In genomic region chr18:13418013-13418710, GRCh38 we compare ENCODE assay signal across 27 cellular contexts.
A peak's percentile ranks its signal among the peaks of the same experiment; 100 is the strongest.
DNase-seq lines count a peak whose midpoint lies in the region; ATAC-seq, FAIRE-seq and TF ChIP-seq lines count a peak whose summit lies in the region.
"Had no signal": no experiment of that assay in that cellular context is flagged by ENCODE, and none has a peak within 500 bp of the region (broad histone marks: within the 10 kb centered on the region; RNA-seq: fewer than 3 reads in every experiment).

No MANE protein-coding gene starts in this region.

- ATAC-seq in T-helper 17 cell: no peak
- peak; percentile 90 for ATAC-seq in HepG2
- no peak for ATAC-seq in HG03565 (IDR thresholded peaks at IDR 0.05; ENCODE audit: unreplicated experiment)
- ATAC-seq: stimulated activated naive CD8-positive, alpha-beta T cell treated with anti-CD3 and anti-CD28 coated beads, Interleukin-15, Interleukin-2, amounts not matched to agents 100 U/mL and 50 U/mL, for 24 hours had no signal

- H3K4me2 ChIP-seq in mammary epithelial cell (ENCODE audit: insufficient read depth, low read depth, low read length): no peak overlapping the region
- H3K4me2 ChIP-seq in HepG2 (ENCODE audit: low read depth, low read length): peak overlapping the region; percentile 77

- H2AFZ ChIP-seq in mammary epithelial cell (ENCODE audit: low read depth, low read length): no peak overlapping the region
- peak overlapping the region; percentile 33 for H2AFZ ChIP-seq in HepG2 (ENCODE audit: low read length)

- no peaks in the 10 kb centered on the region for H3K36me3 ChIP-seq in breast epithelium
- H3K36me3 ChIP-seq in mammary epithelial cell (ENCODE audit: insufficient read depth, low read length): no peaks in the 10 kb centered on the region
- H3K36me3 ChIP-seq in HepG2 (replicated peaks in 1 of 2; ENCODE audit: control insufficient read depth in 1 of 2, insufficient read depth in 2 of 2, low read length in 2 of 2): no peaks in the 10 kb centered on the region
- no peaks in the 10 kb centered on the region for H3K36me3 ChIP-seq in small intestine (ENCODE audit: control insufficient read depth in 2 of 2, insufficient read depth in 2 of 2, low read length in 2 of 2)
- H3K36me3 ChIP-seq: thoracic aorta had no signal

- H3K4me1 ChIP-seq in breast epithelium (no peaks in the 10 kb centered on the region), mammary epithelial cell (ENCODE audit: insufficient read depth, low read length) (no peaks in the 10 kb centered on the region), HepG2 (ENCODE audit: insufficient read depth, low read length) (peaks cover 31% of the 10 kb centered on the region), small intestine (ENCODE audit: control insufficient read depth in 2 of 2, insufficient read depth in 1 of 2, low read depth in 1 of 2, low read length in 1 of 2) (peaks cover 0 to 7% of the 10 kb centered on the region in 2 donors)

- H4K20me1 ChIP-seq in mammary epithelial cell (ENCODE audit: insufficient read depth, low read length) (no peaks in the 10 kb centered on the region), HepG2 (ENCODE audit: insufficient read depth, low read length) (no peaks in the 10 kb centered on the region)

- no peaks in the 10 kb centered on the region for H3K27me3 ChIP-seq in breast epithelium
- H3K27me3 ChIP-seq in mammary epithelial cell (ENCODE audit: insufficient read depth, low read length): no peaks in the 10 kb centered on the region
- H3K27me3 ChIP-seq in HepG2 (ENCODE audit: control insufficient read depth in 1 of 2, insufficient read depth in 2 of 2, low read length in 2 of 2): no peaks in the 10 kb centered on the region
- H3K27me3 ChIP-seq in small intestine (ENCODE audit: control insufficient read depth in 2 of 2, insufficient read depth in 2 of 2, low read length in 2 of 2): no peaks in the 10 kb centered on the region

- FAIRE-seq in HepG2 (lab: Jason Lieb, UNC) (peak; percentile 82), small intestine (lab: Jason Lieb, UNC) (no peak)
- FAIRE-seq: A204.1, islet of Langerhans had no signal

- no peak for TF ChIP-seq POLR2A in breast epithelium (IDR thresholded peaks at IDR 0.05)
- peak; percentile 40 to 50; a peak in 1 of 4 replicates for TF ChIP-seq POLR2A in HepG2 (IDR thresholded peaks at IDR 0.05; ENCODE audit: insufficient read depth in 1 of 2, low read depth in 2 of 2, low read length in 2 of 2)

- intact Hi-C loops in breast epithelium (cut with DNase I; ENCODE audit: low total_unique reads) (loop anchor here (10.0 kb wide), 1 partner anchor 723 kb away; no protein-coding TSS in a partner anchor), mammary epithelial cell (cut with micrococcal nuclease) (no loop called here), HepG2 (cut with micrococcal nuclease; ENCODE audit: unreplicated experiment) (no loop called here)

- POLR2A ChIA-PET in HepG2 (lab: Yijun Ruan, JAX): interaction anchor here (0.6 to 1.9 kb wide), 7 partner anchors 9 to 310 kb away, joined by 3 to 7 read pairs (median 5); no protein-coding TSS in a partner anchor

- WGBS in mammary epithelial cell (ENCODE audit: low coverage, missing lambda C conversion rate): 51% methylated on average over 8 of the region's 11 CpGs
- 10% methylated on average over 5 of the region's 11 CpGs for WGBS in HepG2 (ENCODE audit: low lambda C conversion rate)
- 18 to 55% (median 38%) methylated on average over 11 of the region's 11 CpGs for WGBS in small intestine, 3 donors

- H3K9me3 ChIP-seq in breast epithelium: no peaks in the 10 kb centered on the region
- H3K9me3 ChIP-seq in mammary epithelial cell (replicated peaks; ENCODE audit: insufficient read depth, low read length): peaks cover 40% of the 10 kb centered on the region
- H3K9me3 ChIP-seq in T-helper 17 cell (ENCODE audit: control insufficient read depth, low read length, poor library complexity, severe bottlenecking): no peaks in the 10 kb centered on the region
- H3K9me3 ChIP-seq in HepG2 (ENCODE audit: low read length): no peaks in the 10 kb centered on the region
- no peaks in the 10 kb centered on the region for H3K9me3 ChIP-seq in small intestine (ENCODE audit: control insufficient read depth, low read depth)
- H3K9me3 ChIP-seq: thoracic aorta had no signal

- TF ChIP-seq RAD21 in HepG2 (CRISPR knock-in tag; IDR thresholded peaks at IDR 0.05): peak; percentile 16; the same call in 1 of the 2 replicates

- H3K79me2 ChIP-seq in mammary epithelial cell (ENCODE audit: insufficient read depth, low read length): no peaks in the 10 kb centered on the region
- no peaks in the 10 kb centered on the region for H3K79me2 ChIP-seq in HepG2 (ENCODE audit: insufficient read depth, low read length)

- H3K9ac ChIP-seq in mammary epithelial cell (ENCODE audit: insufficient read depth, low read length) (no peak overlapping the region), HepG2 (ENCODE audit: insufficient read depth, low read depth, low read length) (peak overlapping the region; percentile 69)

- H3K4me3 Mint-ChIP-seq in T-helper 17 cell: peak overlapping the region; percentile 39
- H3K4me3 Mint-ChIP-seq: CD8-positive, alpha-beta memory T cell; neural crest cell had no signal

- CTCF ChIA-PET in mammary epithelial cell (lab: Charles Lee; ENCODE audit: low non-redundant PET) (no interaction called here), HepG2 (lab: Yijun Ruan, JAX; ENCODE audit: low intra/inter-chr PET ratio, low total read pairs) (no interaction called here)

- BruUV-seq in mammary epithelial cell (replicated peaks; lab: Mats Ljungman, UMichigan) (no TSS peak), HepG2 (replicated peaks; lab: Mats Ljungman, UMichigan) (TSS peak; percentile 55)

- no peaks in the 10 kb centered on the region for H3K27me3 Mint-ChIP-seq in T-helper 17 cell

- peaks cover 28% of the 10 kb centered on the region for H3K4me1 Mint-ChIP-seq in T-helper 17 cell
- H3K4me1 Mint-ChIP-seq: neural crest cell had no signal

- H3K27ac ChIP-seq in breast epithelium (peak overlapping the region; percentile 35 to 48), mammary epithelial cell (ENCODE audit: insufficient read depth, low read depth, low read length) (no peak overlapping the region), HepG2 (ENCODE audit: extremely low read length, insufficient read depth, low read length) (peak overlapping the region; percentile 94), small intestine (ENCODE audit: low read depth in 1 of 2, low read length in 1 of 2) (peak overlapping the region; percentile 76 to 81)
- H3K27ac ChIP-seq: epithelial cell of prostate, SK-N-MC, thoracic aorta had no signal

- in situ Hi-C loops in mammary epithelial cell (cut with MboI; ENCODE audit: low sequenced_read_pairs in 2 of 2): no loop called here
- in situ Hi-C loops in HepG2 (cut with HindIII; ENCODE audit: extremely low pct_ligation_motif_present, low pct_unique_long_range_greater_than_20kb): no loop called here

- peak overlapping the region; percentile 83 for H3K27ac Mint-ChIP-seq in T-helper 17 cell
- H3K27ac Mint-ChIP-seq: progenitor cell of endocrine pancreas had no signal

- no peak for TF ChIP-seq CTCF in breast epithelium (IDR thresholded peaks at IDR 0.05)
- TF ChIP-seq CTCF in mammary epithelial cell (conservative IDR thresholded peaks at IDR 0.05 in 1 of 2, IDR thresholded peaks at IDR 0.05 in 1 of 2; ENCODE audit: extremely low read depth in 1 of 2, insufficient read depth in 1 of 2, low read depth in 1 of 2, low read length in 2 of 2): no peak
- no peak for TF ChIP-seq CTCF in HepG2 (CRISPR knock-in tag; IDR thresholded peaks at IDR 0.05)

- no peaks in the 10 kb centered on the region for H3K36me3 Mint-ChIP-seq in T-helper 17 cell (ENCODE audit: low read depth)
- H3K36me3 Mint-ChIP-seq: CD8-positive, alpha-beta memory T cell had no signal

- TF ChIP-seq EP300 in HepG2 (IDR thresholded peaks at IDR 0.05; ENCODE audit: low read depth in 2 of 2, low read length in 2 of 2): peak in 1 of 2 experiments; percentile 46; a peak in 2 of 4 replicates
- TF ChIP-seq EP300 in HepG2 (CRISPR knock-in tag; IDR thresholded peaks at IDR 0.05; ENCODE audit: borderline replicate concordance): no peak

- no peak for DNase-seq in breast epithelium (ENCODE audit: low spot score in 2 of 2)
- no peak for DNase-seq in mammary epithelial cell
- DNase-seq in T-helper 17 cell: no peak
- peak; percentile 84 for DNase-seq in HepG2 (ENCODE audit: low spot score)
- peak; percentile 88 for DNase-seq in small intestine
- no peak for DNase-seq in stimulated activated CD4-positive, alpha-beta T cell treated with anti-CD3 and anti-CD28 coated beads, Interleukin-2, amount 100 ng/mL, for 24 hours
- no peak for DNase-seq in SKM-1 treated with dmso at 0.1 percent for 144 hours (lab: John Stamatoyannopoulos, UW; ENCODE audit: unreplicated experiment)
- DNase-seq: activated CD4-positive, alpha-beta T cell treated with anti-CD3 and anti-CD28 coated beads for 4 hours; activated CD8-positive, alpha-beta memory T cell treated with anti-CD3 and anti-CD28 coated beads for 24 hours; activated gamma-delta T cell treated with Interleukin-2 at 50 U/mL for 16 hours; CD8-positive, alpha-beta memory T cell; effector CD4-positive, alpha-beta T cell; GOT3; NCI-H1092 treated with DMSO at 0.1 percent for 48 hours; NCI-H187 treated with DMSO at 0.1 percent for 48 hours; NCI-H2227 treated with DMSO at 0.1 percent for 48 hours; RPMI8226; stimulated activated naive CD8-positive, alpha-beta T cell treated with anti-CD3 and anti-CD28 coated beads, Interleukin-15, Interleukin-2, amounts not matched to agents 100 U/mL and 50 U/mL, for 24 hours; T-helper 2 cell had no signal

- dilution Hi-C loops in mammary epithelial cell (cut with HindIII; ENCODE audit: low sequenced_read_pairs): no loop called here

- H3K4me3 ChIP-seq in breast epithelium: no peak overlapping the region
- no peak overlapping the region for H3K4me3 ChIP-seq in mammary epithelial cell (replicated peaks in 1 of 3; ENCODE audit: insufficient read depth in 1 of 3, low read depth in 2 of 3, low read length in 3 of 3)
- peak overlapping the region; percentile 26 to 63 (median 43) for H3K4me3 ChIP-seq in HepG2 (replicated peaks in 1 of 3; ENCODE audit: insufficient read depth in 1 of 3, low read depth in 2 of 3, low read length in 3 of 3)
- no peak overlapping the region for H3K4me3 ChIP-seq in small intestine (ENCODE audit: low read depth in 1 of 2, low read length in 2 of 2)
- H3K4me3 ChIP-seq: SK-N-MC, thoracic aorta had no signal

TF ChIP-seq in HepG2, 621 proteins besides CTCF, POLR2A, EP300 and RAD21 (continues in another document):
- TF ChIP-seq ELF3 (CRISPR knock-in tag; IDR thresholded peaks at IDR 0.05) (0 out of 2 replicates have a peak, but pooled peaks have one; percentile 17), SP5 (CRISPR knock-in tag; IDR thresholded peaks at IDR 0.05; ENCODE audit: borderline replicate concordance, low read depth) (no peak)

Comparison
In these comparisons a context has a peak if more than half of its experiments do, and no peak if none do; other contexts are left out.
1. DNase-seq: peak in HepG2 (single experiment) and small intestine (single experiment); none in breast epithelium (0 of 2), mammary epithelial cell (single experiment), T-helper 17 cell (0 of 3), stimulated activated CD4-positive, alpha-beta T cell treated with anti-CD3 and anti-CD28 coated beads, Interleukin-2, amount 100 ng/mL, for 24 hours (0 of 2) and SKM-1 treated with dmso at 0.1 percent for 144 hours (single experiment).
2. H3K4me3 ChIP-seq: peak in HepG2 (3 of 3); none in breast epithelium (0 of 3), mammary epithelial cell (0 of 3) and small intestine (0 of 2).